ENCODE assay signal across 20 cellular contexts in genomic region chr15:26892678-26893077, GRCh38. TPM values are rescaled to one million over a fixed set of nuclear protein-coding genes. Genes with fewer than 3 reads are reported as not detected.
DNase-seq lines count a peak whose midpoint lies in the region; ATAC-seq, FAIRE-seq and TF ChIP-seq lines count a peak whose summit lies in the region.
"Had no signal": no experiment of that assay in that cellular context is flagged by ENCODE, and none has a peak within 500 bp of the region (broad histone marks: within the 10 kb centered on the region; RNA-seq: fewer than 3 reads in every experiment).

No MANE protein-coding gene starts in this region.

- peaks cover 1 to 2% of the 10 kb centered on the region in 2 donors for H3K27me3 Mint-ChIP-seq in CD4-positive, alpha-beta memory T cell

- H4K8ac ChIP-seq in IMR-90 (ENCODE audit: low read depth in 2 of 2, low read length in 2 of 2) = no peak overlapping the region
- no peak overlapping the region for H4K8ac ChIP-seq in neuronal stem cell (ENCODE audit: low read depth, low read length)

- H2BK12ac ChIP-seq in neuronal stem cell (ENCODE audit: low read length) = no peak overlapping the region

- H3K36me3 Mint-ChIP-seq in CD4-positive, alpha-beta memory T cell = no peaks in the 10 kb centered on the region

- H3K27me3 ChIP-seq in IMR-90 (ENCODE audit: control insufficient read depth, insufficient read depth, low read length) = no peaks in the 10 kb centered on the region
- H3K27me3 ChIP-seq in K562 (ENCODE audit: control insufficient read depth in 2 of 2, insufficient read depth in 2 of 2, low read length in 2 of 2) = peaks cover 2 to 9% of the 10 kb centered on the region in 2 experiments; a peak in 3 of 5 replicates
- H3K27me3 ChIP-seq in neuronal stem cell (ENCODE audit: control insufficient read depth in 3 of 3, insufficient read depth in 3 of 3, low read depth in 1 of 3, low read length in 3 of 3) = peaks cover 0 to 4% (median 0%) of the 10 kb centered on the region in 3 experiments
- no peaks in the 10 kb centered on the region for H3K27me3 ChIP-seq in CD4-positive, alpha-beta memory T cell (ENCODE audit: insufficient read depth, low read length)
- H3K27me3 ChIP-seq: BE2C had no signal

- H3K79me1 ChIP-seq in IMR-90 (ENCODE audit: low read depth in 1 of 2, low read length in 2 of 2) (no peaks in the 10 kb centered on the region), neuronal stem cell (ENCODE audit: low read depth, low read length) (peaks cover 2% of the 10 kb centered on the region)

- H2BK5ac ChIP-seq in IMR-90 (ENCODE audit: low read depth, low read length, poor library complexity, severe bottlenecking) = peak overlapping the region; percentile 61
- no peak overlapping the region for H2BK5ac ChIP-seq in neuronal stem cell (ENCODE audit: low read length)

- FAIRE-seq in K562 (lab: Jason Lieb, UNC) = peak; percentile 26
- FAIRE-seq: GM12878, GM19239 had no signal

- DNase-seq in GM10266 (ENCODE audit: extremely low spot score) (peak; percentile 21), IMR-90 (no peak), K562 (ENCODE audit: extremely low read depth in 1 of 4, low spot score in 3 of 4) (no peak), neuronal stem cell (ENCODE audit: low spot score) (no peak), NCI-H2171 treated with DMSO at 0.1 percent for 48 hours (lab: John Stamatoyannopoulos, UW) (no peak)
- DNase-seq in CD4-positive, alpha-beta memory T cell = no peak
- DNase-seq: 8988T; BE2C; CD4-positive, alpha-beta T cell; GF-D8; GOT3; H9; Karpas-422; KBM-7 had no signal

- no peak overlapping the region for H3K14ac ChIP-seq in IMR-90 (replicated peaks; ENCODE audit: low read depth, low read length)
- peak overlapping the region; percentile 1 for H3K14ac ChIP-seq in neuronal stem cell (ENCODE audit: low read length)

- peaks cover 0 to 12% (median 5%) of the 10 kb centered on the region in 8 donors for H3K9me3 Mint-ChIP-seq in CD4-positive, alpha-beta memory T cell

- H3K4me1 Mint-ChIP-seq in CD4-positive, alpha-beta memory T cell = peaks cover 0 to 7% (median 1%) of the 10 kb centered on the region in 4 donors

- no peak overlapping the region for H3K4me3 Mint-ChIP-seq in CD4-positive, alpha-beta memory T cell
- H3K4me3 Mint-ChIP-seq: CD4-positive, alpha-beta T cell; H9 had no signal

- WGBS in IMR-90 (ENCODE audit: extremely low coverage in 2 of 2, insufficient read length in 1 of 2), 2 experiments = 84% methylated on average over 9 of the region's 14 CpGs; no CpG with 5 or more reads in 1 of the 2 experiments
- WGBS in K562 (ENCODE audit: insufficient coverage, low coverage, missing lambda C conversion rate) = 24% methylated on average over 12 of the region's 14 CpGs
- 100% methylated on average over 3 to 8 of the region's 14 CpGs for WGBS in neuronal stem cell (ENCODE audit: extremely low coverage in 2 of 2, insufficient read length in 2 of 2, insufficient replicate concordance in 1 of 2), 2 donors

- TF ChIP-seq RAD21 in IMR-90 (IDR thresholded peaks at IDR 0.05; ENCODE audit: low read length) (no peak), K562 (CRISPR knock-in tag; conservative IDR thresholded peaks at IDR 0.05 in 1 of 2, IDR thresholded peaks at IDR 0.05 in 1 of 2) (no peak)

- no peak overlapping the region for H2BK15ac ChIP-seq in IMR-90 (ENCODE audit: low read depth, low read length)
- no peak overlapping the region for H2BK15ac ChIP-seq in neuronal stem cell (ENCODE audit: low read length)

- no peaks in the 10 kb centered on the region for H3K79me2 ChIP-seq in K562 (ENCODE audit: control insufficient read depth, insufficient read depth, low read length)

- no peaks in the 10 kb centered on the region for H3K4me1 ChIP-seq in IMR-90 (ENCODE audit: control insufficient read depth, insufficient read depth, low read length)
- H3K4me1 ChIP-seq in K562 (replicated peaks in 1 of 2; ENCODE audit: control insufficient read depth in 2 of 2, insufficient read depth in 2 of 2, low read length in 2 of 2) = peaks cover 0 to 4% of the 10 kb centered on the region in 2 experiments; a peak in 1 of 5 replicates
- peaks cover 0 to 4% of the 10 kb centered on the region in 2 donors for H3K4me1 ChIP-seq in neuronal stem cell (ENCODE audit: control insufficient read depth in 2 of 2, insufficient read depth in 1 of 2, low read depth in 1 of 2, low read length in 2 of 2)
- H3K4me1 ChIP-seq in CD4-positive, alpha-beta memory T cell (ENCODE audit: insufficient read depth, low read length) = no peaks in the 10 kb centered on the region
- H3K4me1 ChIP-seq: BE2C had no signal

- H3K36me3 ChIP-seq in IMR-90 (ENCODE audit: control insufficient read depth, insufficient read depth, low read length) = no peaks in the 10 kb centered on the region
- H3K36me3 ChIP-seq in K562 (ENCODE audit: control insufficient read depth, insufficient read depth, low read length) = no peaks in the 10 kb centered on the region
- H3K36me3 ChIP-seq in neuronal stem cell (replicated peaks in 1 of 2; ENCODE audit: control insufficient read depth in 2 of 2, insufficient read depth in 2 of 2, low read length in 2 of 2) = no peaks in the 10 kb centered on the region
- H3K36me3 ChIP-seq in CD4-positive, alpha-beta memory T cell (ENCODE audit: insufficient read depth, low read length) = no peaks in the 10 kb centered on the region
- H3K36me3 ChIP-seq: BE2C had no signal

- BruUV-seq in IMR-90 (replicated peaks; lab: Mats Ljungman, UMichigan) (no TSS peak), K562 (replicated peaks; lab: Mats Ljungman, UMichigan) (no TSS peak)

- H4K91ac ChIP-seq in IMR-90 (ENCODE audit: insufficient read depth, low read depth, low read length) = no peak overlapping the region
- H4K91ac ChIP-seq in neuronal stem cell (ENCODE audit: low read depth, low read length, poor library complexity) = peak overlapping the region; percentile 38

- intact Hi-C loops in IMR-90 (cut with micrococcal nuclease) (no loop called here), K562 (cut with micrococcal nuclease) (no loop called here)
- intact Hi-C loops in CD4-positive, alpha-beta memory T cell (cut with micrococcal nuclease) = no loop called here

- H2BK120ac ChIP-seq in IMR-90 (ENCODE audit: low read depth, low read length) (no peak overlapping the region), neuronal stem cell (ENCODE audit: low read depth, low read length) (no peak overlapping the region)

- peak overlapping the region in 1 of 7 donors; percentile 16 for H3K27ac Mint-ChIP-seq in CD4-positive, alpha-beta memory T cell
- H3K27ac Mint-ChIP-seq: CD4-positive, alpha-beta T cell; H9 had no signal

- no peak for TF ChIP-seq EP300 in K562 (IDR thresholded peaks at IDR 0.05; ENCODE audit: low read length)

- no peak overlapping the region for H2AK5ac ChIP-seq in IMR-90 (ENCODE audit: low read depth, low read length)
- H2AK5ac ChIP-seq in neuronal stem cell (ENCODE audit: low read depth, low read length) = peak overlapping the region; percentile 64

- no peak overlapping the region for H3K4me3 ChIP-seq in IMR-90 (ENCODE audit: insufficient read depth, low read depth, low read length)
- H3K4me3 ChIP-seq in K562 = no peak overlapping the region
- H3K4me3 ChIP-seq in neuronal stem cell (ENCODE audit: low read length in 2 of 2) = peak overlapping the region in 1 of 2 donors; percentile 68
- no peak overlapping the region for H3K4me3 ChIP-seq in CD4-positive, alpha-beta memory T cell (ENCODE audit: low read length in 2 of 2)
- H3K4me3 ChIP-seq: GM12878 had no signal

- H2AK9ac ChIP-seq in IMR-90 (replicated peaks; ENCODE audit: low read depth, low read length, poor library complexity) = no peak overlapping the region

- H3K4me2 ChIP-seq in IMR-90 (ENCODE audit: low read depth, low read length) (no peak overlapping the region), K562 (ENCODE audit: insufficient read depth, low read length) (no peak overlapping the region), neuronal stem cell (ENCODE audit: insufficient read depth, low read length, poor library complexity, severe bottlenecking) (no peak overlapping the region)

- CTCF ChIA-PET in IMR-90 (lab: Yijun Ruan, JAX) = no interaction called here
- CTCF ChIA-PET in K562 (lab: Yijun Ruan, JAX; ENCODE audit: low intra/inter-chr PET ratio) = interaction anchor here (2.0 kb wide), 1 partner anchor 124 kb away, joined by 20 read pairs; no protein-coding TSS in a partner anchor
- CTCF ChIA-PET in CD4-positive, alpha-beta memory T cell (lab: Charles Lee; ENCODE audit: partially characterized antibody) = no interaction called here

- H3K23ac ChIP-seq in IMR-90 (ENCODE audit: low read depth, low read length) (no peak overlapping the region), neuronal stem cell (ENCODE audit: low read depth, low read length, poor library complexity) (peak overlapping the region; percentile 60)

- TF ChIP-seq CTCF in GM10266 (IDR thresholded peaks at IDR 0.05; ENCODE audit: control insufficient read depth, insufficient read depth, low read depth, missing control alignments) (no peak), IMR-90 (conservative IDR thresholded peaks at IDR 0.05; ENCODE audit: low read depth, low read length) (no peak), K562 (IDR thresholded peaks at IDR 0.05 in 2 of 3, conservative IDR thresholded peaks at IDR 0.05 in 1 of 3; ENCODE audit: insufficient read depth in 2 of 3, low read depth in 1 of 3, low read length in 3 of 3) (no peak)

- no peak overlapping the region for H3K56ac ChIP-seq in IMR-90 (ENCODE audit: extremely low read depth, insufficient read depth, low read length)

- H4K5ac ChIP-seq in IMR-90 (ENCODE audit: low read depth, low read length) = no peak overlapping the region

- TF ChIP-seq POLR2A in IMR-90 (IDR thresholded peaks at IDR 0.05; ENCODE audit: low read depth, low read length) = no peak
- no peak for TF ChIP-seq POLR2A in K562 (conservative IDR thresholded peaks at IDR 0.05)

- H3K27ac ChIP-seq in IMR-90 (ENCODE audit: insufficient read depth, low read length) (no peak overlapping the region), K562 (ENCODE audit: extremely low read depth, low read depth, low read length) (no peak overlapping the region), neuronal stem cell (replicated peaks; ENCODE audit: low read length) (no peak overlapping the region)
- H3K27ac ChIP-seq in CD4-positive, alpha-beta memory T cell (ENCODE audit: low read depth, low read length) = no peak overlapping the region
- H3K27ac ChIP-seq: C4-2B had no signal

- H4K20me1 ChIP-seq in IMR-90 (ENCODE audit: insufficient read depth, low read length) (no peaks in the 10 kb centered on the region), K562 (replicated peaks; ENCODE audit: control insufficient read depth, insufficient read depth, low read length) (peaks cover 4% of the 10 kb centered on the region; the same call in 1 of the 2 replicates)

- H2AFZ ChIP-seq in IMR-90 (replicated peaks; ENCODE audit: low read length, poor library complexity) (peak overlapping the region; percentile 44), K562 (ENCODE audit: low read depth, low read length) (no peak overlapping the region), neuronal stem cell (ENCODE audit: low read length) (no peak overlapping the region)

- no peak overlapping the region for H2BK20ac ChIP-seq in IMR-90 (ENCODE audit: low read depth, low read length)

- dilution Hi-C loops in IMR-90 (cut with HindIII; ENCODE audit: low sequenced_read_pairs, unreplicated experiment) = no loop called here

- no peaks in the 10 kb centered on the region for H3K9me1 ChIP-seq in IMR-90 (ENCODE audit: insufficient read depth, low read length)
- H3K9me1 ChIP-seq in K562 (ENCODE audit: control insufficient read depth, insufficient read depth, low read length) = no peaks in the 10 kb centered on the region

- H3K9me3 ChIP-seq in IMR-90 (ENCODE audit: control insufficient read depth, insufficient read depth, low read length) (0 out of 2 replicates have a peak, but pooled peaks cover 3% of the 10 kb centered on the region), K562 (replicated peaks; ENCODE audit: control insufficient read depth, insufficient read depth, low read depth, low read length) (no peaks in the 10 kb centered on the region), neuronal stem cell (replicated peaks in 1 of 2; ENCODE audit: control insufficient read depth in 2 of 2, insufficient read depth in 1 of 2, low read depth in 1 of 2, low read length in 2 of 2) (peaks cover 0 to 7% of the 10 kb centered on the region in 2 donors)
- H3K9me3 ChIP-seq in CD4-positive, alpha-beta memory T cell (ENCODE audit: control insufficient read depth in 1 of 2, low read length in 2 of 2) = no peaks in the 10 kb centered on the region
- H3K9me3 ChIP-seq: BE2C had no signal

- in situ Hi-C loops in IMR-90 (cut with MboI; ENCODE audit: low sequenced_read_pairs) = loop anchor here (25.0 kb wide), 1 partner anchor 1220 kb away; no protein-coding TSS in a partner anchor
- in situ Hi-C loops in K562 (cut with MboI) = loop anchor here (5.0 to 25.0 kb wide), 3 partner anchors 465 to 1232 kb away; no protein-coding TSS in a partner anchor

- POLR2A ChIA-PET in IMR-90 (lab: Charles Lee; ENCODE audit: unreplicated experiment) (interaction anchor here (0.6 kb wide), 1 partner anchor 222 kb away, joined by 3 read pairs; no protein-coding TSS in a partner anchor), K562 (lab: Yijun Ruan, JAX) (no interaction called here)
- POLR2A ChIA-PET in CD4-positive, alpha-beta memory T cell (lab: Charles Lee; ENCODE audit: partially characterized antibody) = no interaction called here

- H3K18ac ChIP-seq in IMR-90 (ENCODE audit: low read depth, low read length) (no peak overlapping the region), neuronal stem cell (ENCODE audit: low read length) (peak overlapping the region; percentile 46)

- no peak overlapping the region for H3K4ac ChIP-seq in IMR-90 (ENCODE audit: low read depth, low read length)
- H3K4ac ChIP-seq in neuronal stem cell (ENCODE audit: low read length) = peak overlapping the region; percentile 38

- H3K9ac ChIP-seq in IMR-90 (ENCODE audit: low read depth, low read length) = no peak overlapping the region
- H3K9ac ChIP-seq in K562 (ENCODE audit: insufficient read depth in 1 of 2, low read depth in 2 of 2, low read length in 2 of 2) = no peak overlapping the region
- peak overlapping the region; percentile 82 for H3K9ac ChIP-seq in neuronal stem cell (ENCODE audit: low read depth, low read length, poor library complexity)

- ATAC-seq in IMR-90 (ENCODE audit: low read depth) (no peak), K562 (no peak), HG03025 (IDR thresholded peaks at IDR 0.05; ENCODE audit: low FRiP score, unreplicated experiment) (no peak)
- ATAC-seq: GM12878 had no signal

RNA-seq across cellular contexts. Expression of gene GABRA5, which starts 25.8 kb away (rescaled TPM):
- total RNA-seq in IMR-90 (2012; rRNA removed) (7.3 and 8.3 TPM in 2 replicates), K562 (2014; rRNA removed) (not detected in 2 replicates), K562 (2014; rRNA removed; fragmentation: Illumina TruSeq; extraction: Trizol) (not detected in 2 replicates), K562 (2015; rRNA removed; fragmentation: Illumina TruSeq; extraction: Trizol) (not detected in 2 replicates), K562 (2021) (not detected in 2 replicates)
- polyA plus RNA-seq in IMR-90 (2012; rRNA removed) (4.0 and 4.3 TPM in 2 replicates), K562 (2011; rRNA removed) (not detected in 2 replicates), K562 (2014; fragmentation: Illumina TruSeq; extraction: Trizol) (not detected in 2 replicates), K562 (2014; fragmentation: Nextera tagmentation; extraction: Ambion mirVana) (not detected), K562 (2014; rRNA removed) (not detected in 2 replicates)
- polyA plus RNA-seq in IMR-90 (2012; cell fraction: cytosol; rRNA removed) = 1.0 and 2.8 TPM in 2 replicates
- polyA plus RNA-seq in IMR-90 (2012; cell fraction: nucleus; rRNA removed; ENCODE audit: low replicate concordance) = 1.9 and 3.6 TPM in 2 replicates
- not detected in 2 replicates for total RNA-seq in K562 (2011; cell fraction: chromatin; rRNA removed; ENCODE audit: low replicate concordance)
- total RNA-seq in K562 (2011; cell fraction: nucleolus; rRNA removed) = not detected in 2 replicates
- not detected in 2 replicates for total RNA-seq in K562 (2011; cell fraction: nucleoplasm; rRNA removed)
- polyA plus RNA-seq in K562 (2011; cell fraction: cytosol; rRNA removed) = not detected in 2 replicates
- polyA plus RNA-seq in K562 (2011; cell fraction: nucleus; rRNA removed) = not detected in 2 replicates
- polyA plus RNA-seq in K562 (2012) = 0.03 TPM in 1 of 2 replicates, not detected in the other
- polyA minus RNA-seq in K562 (2011; rRNA and poly(A)+ RNA removed) = not detected in 2 replicates
- not detected in 2 replicates for polyA minus RNA-seq in K562 (2011; cell fraction: cytosol; rRNA and poly(A)+ RNA removed)
- polyA minus RNA-seq in K562 (2011; cell fraction: nucleus; rRNA and poly(A)+ RNA removed) = not detected in 2 replicates
- 9.9 TPM for polyA plus RNA-seq in neuronal stem cell (2013, experiment 1 of 2)
- polyA plus RNA-seq in neuronal stem cell (2013, experiment 2 of 2) = 9.7 TPM
- not detected for total RNA-seq in CD4-positive, alpha-beta memory T cell
- polyA plus RNA-seq in CD4-positive, alpha-beta memory T cell = not detected
- total RNA-seq: A673; CD4-positive, alpha-beta T cell; GM12878; HT-29 had no signal
